Comparison of ENCODE assay signal across 16 cellular contexts in genomic region chr2:156907806-156908205, GRCh38.
DNase-seq lines count a peak whose midpoint lies in the region; ATAC-seq and TF ChIP-seq lines count a peak whose summit lies in the region.
"Had no signal": no experiment of that assay in that cellular context is flagged by ENCODE, and none has a peak within 500 bp of the region (broad histone marks: within the 10 kb centered on the region; RNA-seq: fewer than 3 reads in every experiment).

No MANE protein-coding gene starts in this region.

- H3K36me3 ChIP-seq in BE2C: no peaks in the 10 kb centered on the region
- H3K36me3 ChIP-seq: transverse colon had no signal

- DNase-seq in brain pericyte (ENCODE audit: low read depth, low spot score) (peak; percentile 27), BE2C (no peak), NCI-H1048 (lab: John Stamatoyannopoulos, UW) (no peak)
- no peak for DNase-seq in stimulated activated CD4-positive, alpha-beta T cell treated with anti-CD3 and anti-CD28 coated beads, Interleukin-12 subunit alpha, Interleukin-12 subunit beta, amount 100 ng/mL, for 4 hours
- DNase-seq in activated CD8-positive, alpha-beta memory T cell treated with anti-CD3 and anti-CD28 coated beads, Interleukin-2, amount 50 U/mL, for 48 hours: no peak
- DNase-seq: ACHN; activated CD4-positive, alpha-beta T cell treated with anti-CD3 and anti-CD28 coated beads for 48 hours; activated gamma-delta T cell treated with Interleukin-2 at 50 U/mL for 16 hours; DMS 273 treated with DMSO at 0.1 percent for 48 hours; naive thymus-derived CD8-positive, alpha-beta T cell; NCI-H187; transverse colon had no signal

- no peaks in the 10 kb centered on the region for H3K4me1 ChIP-seq in BE2C
- H3K4me1 ChIP-seq: transverse colon had no signal

- no peaks in the 10 kb centered on the region for H3K9me3 ChIP-seq in BE2C
- H3K9me3 ChIP-seq: transverse colon had no signal

- ATAC-seq in GM18498 (IDR thresholded peaks at IDR 0.05; ENCODE audit: unreplicated experiment): peak; percentile 81
- peak; percentile 48 for ATAC-seq in GM21390 (IDR thresholded peaks at IDR 0.05; ENCODE audit: unreplicated experiment)
- peak; percentile 66 for ATAC-seq in HG03196 (IDR thresholded peaks at IDR 0.05; ENCODE audit: unreplicated experiment)
- ATAC-seq: naive thymus-derived CD8-positive, alpha-beta T cell; sciatic nerve had no signal

- H3K27me3 ChIP-seq in BE2C: no peaks in the 10 kb centered on the region
- H3K27me3 ChIP-seq: transverse colon had no signal

- TF ChIP-seq CTCF in BE2C (IDR thresholded peaks at IDR 0.05; ENCODE audit: low read depth, low read length): no peak

- H3K4me3 ChIP-seq in BE2C (ENCODE audit: low read depth, low read length): no peak overlapping the region
- H3K4me3 ChIP-seq: transverse colon had no signal
